In the genomic region with DNA sequence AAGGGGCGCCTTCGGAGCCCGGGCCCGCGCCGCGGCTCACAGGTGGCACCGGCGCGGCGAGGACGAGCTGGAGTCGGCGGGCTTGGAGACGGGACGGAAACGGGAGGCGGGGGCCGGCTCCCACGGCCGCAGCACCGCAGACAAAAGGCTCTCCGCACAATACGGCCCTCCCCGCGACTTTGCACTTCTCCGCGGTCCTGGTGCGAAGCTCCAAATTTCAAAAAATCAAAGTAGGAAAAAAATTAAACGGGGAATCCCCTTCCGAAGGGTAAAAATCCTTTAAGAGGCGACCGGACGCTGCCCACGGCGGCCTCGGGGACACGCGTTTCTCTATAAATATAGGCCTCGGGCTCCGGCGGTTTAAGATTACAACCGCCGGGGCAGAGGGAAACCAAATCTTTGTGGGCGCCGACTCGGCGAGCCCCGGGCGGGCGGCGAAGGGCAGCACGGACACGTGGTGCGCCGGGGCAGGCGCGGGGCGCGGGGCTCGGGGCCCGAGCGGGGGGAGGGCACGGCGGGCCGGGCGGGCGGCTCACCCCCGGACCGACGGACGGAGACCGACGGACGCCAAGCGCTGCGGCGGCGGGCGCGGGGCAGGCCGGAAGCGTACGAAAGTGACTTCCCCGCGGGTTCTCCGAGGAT, we compare ENCODE assay signal across 8 cellular contexts. TPM values are rescaled to one million over a fixed set of nuclear protein-coding genes. Genes with fewer than 3 reads are reported as not detected.
DNase-seq lines count a peak whose midpoint lies in the region; ATAC-seq lines count a peak whose summit lies in the region.

No MANE protein-coding gene starts in this region.

- H3K9me3 ChIP-seq in CD8-positive, alpha-beta memory T cell (ENCODE audit: low read length) = no peaks in the 10 kb centered on the region
- H3K9me3 ChIP-seq in HUES6 (ENCODE audit: control insufficient read depth, insufficient read depth, low read depth, low read length) (no peaks in the 10 kb centered on the region), endocrine pancreas (ENCODE audit: control insufficient read depth, low read length) (no peaks in the 10 kb centered on the region), mononuclear cell (ENCODE audit: low read depth, low read length) (no peaks in the 10 kb centered on the region), thymus (ENCODE audit: control insufficient read depth) (no peaks in the 10 kb centered on the region)

- H3K27ac Mint-ChIP-seq in CD8-positive, alpha-beta memory T cell = peak overlapping the region; percentile 67 to 99 (median 92)

- peak; percentile 33 for ATAC-seq in GM21381 (IDR thresholded peaks at IDR 0.05; ENCODE audit: unreplicated experiment)

- no peaks in the 10 kb centered on the region for H3K27me3 ChIP-seq in CD8-positive, alpha-beta memory T cell (ENCODE audit: insufficient read depth, low read length, poor library complexity, severe bottlenecking)
- H3K27me3 ChIP-seq in HUES6 (ENCODE audit: control insufficient read depth, insufficient read depth, low read length) (no peaks in the 10 kb centered on the region), endocrine pancreas (ENCODE audit: control insufficient read depth, insufficient read depth, low read length) (no peaks in the 10 kb centered on the region), mononuclear cell (ENCODE audit: insufficient read depth, low read length) (no peaks in the 10 kb centered on the region), thymus (ENCODE audit: control insufficient read depth, insufficient read depth) (no peaks in the 10 kb centered on the region)

- H3K9me3 Mint-ChIP-seq in CD8-positive, alpha-beta memory T cell = no peaks in the 10 kb centered on the region

- under 1% methylated on average over 87 of the region's 87 CpGs for WGBS in thymus

- POLR2A ChIA-PET in CD8-positive, alpha-beta memory T cell (lab: Charles Lee) = interaction anchor here (0.5 to 1.0 kb wide), 2 partner anchors 541 to 1403 kb away, joined by 3 read pairs; partner anchors contain the start of gene CTPS1

- peak overlapping the region; percentile 89 to 96 (median 92) for H3K4me3 Mint-ChIP-seq in CD8-positive, alpha-beta memory T cell

- H3K36me3 Mint-ChIP-seq in CD8-positive, alpha-beta memory T cell = peaks cover 0 to 42% (median 9%) of the 10 kb centered on the region in 3 donors

- peak overlapping the region; percentile 66 for H3K27ac ChIP-seq in CD8-positive, alpha-beta memory T cell (ENCODE audit: low read depth, low read length)
- H3K27ac ChIP-seq in HUES6 (ENCODE audit: low read depth, low read length) = peak overlapping the region; percentile 90; the same call in 1 of the 2 replicates
- H3K27ac ChIP-seq in thymus (ENCODE audit: low read depth) = peak overlapping the region; percentile 58

- peak overlapping the region; percentile 49 for H3K4me3 ChIP-seq in CD8-positive, alpha-beta memory T cell (ENCODE audit: low read length)
- H3K4me3 ChIP-seq in HUES6 (ENCODE audit: low read depth, low read length) (peak overlapping the region; percentile 75), endocrine pancreas (ENCODE audit: control insufficient read depth, insufficient read depth, low read length) (no peak overlapping the region), mononuclear cell (ENCODE audit: low read length) (peak overlapping the region; percentile 77), thymus (ENCODE audit: low read length) (peak overlapping the region; percentile 98)

- H3K4me1 ChIP-seq in CD8-positive, alpha-beta memory T cell (ENCODE audit: insufficient read depth, low read length) = peaks cover 22% of the 10 kb centered on the region
- H3K4me1 ChIP-seq in HUES6 (ENCODE audit: control insufficient read depth, insufficient read depth, low read length) = peaks cover 19% of the 10 kb centered on the region
- peaks cover 7% of the 10 kb centered on the region for H3K4me1 ChIP-seq in endocrine pancreas (ENCODE audit: control insufficient read depth, insufficient read depth, low read length)
- H3K4me1 ChIP-seq in mononuclear cell (ENCODE audit: insufficient read depth, low read length) = peaks cover 32% of the 10 kb centered on the region
- H3K4me1 ChIP-seq in thymus (ENCODE audit: control insufficient read depth, insufficient read depth, low read length) = peaks cover 6% of the 10 kb centered on the region

- H3K4me1 Mint-ChIP-seq in CD8-positive, alpha-beta memory T cell = peaks cover 33 to 40% (median 34%) of the 10 kb centered on the region in 3 donors

- peak in 3 of 5 donors; percentile 25 to 53 (median 34) for DNase-seq in CD8-positive, alpha-beta memory T cell
- peak; percentile 34 for DNase-seq in activated CD4-positive, alpha-beta T cell treated with anti-CD3 and anti-CD28 coated beads for 48 hours
- no peak for DNase-seq in NCI-H446 treated with DMSO at 0.1 percent for 48 hours (lab: John Stamatoyannopoulos, UW)

- peaks cover 6% of the 10 kb centered on the region for H3K36me3 ChIP-seq in CD8-positive, alpha-beta memory T cell (ENCODE audit: insufficient read depth, low read length)
- H3K36me3 ChIP-seq in HUES6 (ENCODE audit: control insufficient read depth, insufficient read depth, low read length) (peaks cover 45% of the 10 kb centered on the region), endocrine pancreas (ENCODE audit: control insufficient read depth, insufficient read depth, low read length) (peaks cover 4% of the 10 kb centered on the region), thymus (ENCODE audit: control insufficient read depth, insufficient read depth) (peaks cover 5% of the 10 kb centered on the region)

- H3K9ac ChIP-seq in HUES6 (ENCODE audit: low read length) (peak overlapping the region; percentile 86), endocrine pancreas (ENCODE audit: control insufficient read depth, insufficient read depth, low read length) (peak overlapping the region; percentile 75)

- no peaks in the 10 kb centered on the region for H3K27me3 Mint-ChIP-seq in CD8-positive, alpha-beta memory T cell

- CTCF ChIA-PET in CD8-positive, alpha-beta memory T cell (lab: Charles Lee) = interaction anchor here (0.8 to 1.5 kb wide), 5 partner anchors 8 to 116 kb away, joined by 3 read pairs; no protein-coding TSS in a partner anchor

RNA-seq across cellular contexts. Expression of gene PABPC4, which starts 0.5 kb away (rescaled TPM):
- 100 to 1,000 TPM; 429 to 437 TPM for total RNA-seq in CD8-positive, alpha-beta memory T cell
- 21.8 TPM for polyA plus RNA-seq in CD8-positive, alpha-beta memory T cell
- total RNA-seq in mononuclear cell = 163 TPM
- polyA plus RNA-seq in thymus = 122 TPM
